ENCODE assay signal across 7 cellular contexts in the genomic region with DNA sequence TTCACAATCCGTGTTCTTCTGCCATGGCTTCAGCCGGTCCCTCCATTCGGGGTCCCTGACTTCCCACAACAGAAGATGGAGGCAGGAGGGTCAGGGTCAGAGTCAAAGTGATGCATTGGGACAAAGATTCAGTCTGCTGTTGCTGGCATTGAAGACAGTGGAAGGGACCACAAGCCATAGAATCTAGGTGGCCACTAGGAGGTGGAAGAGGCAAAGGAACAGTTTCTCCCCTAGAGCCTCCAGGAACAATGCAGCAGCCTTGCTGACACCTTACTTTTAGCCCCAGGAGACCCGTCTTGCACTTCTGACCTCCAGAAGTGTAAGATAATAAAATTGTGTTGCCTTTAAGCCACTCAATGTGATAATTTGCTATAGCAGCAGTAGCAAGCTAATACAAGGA. TPM values are rescaled to one million over a fixed set of nuclear protein-coding genes. Genes with fewer than 3 reads are reported as not detected.
A peak's percentile ranks its signal among the peaks of the same experiment; 100 is the strongest.
DNase-seq lines count a peak whose midpoint lies in the region; ATAC-seq and TF ChIP-seq lines count a peak whose summit lies in the region.

No MANE protein-coding gene starts in this region.

- peak; percentile 55 for TF ChIP-seq CTCF in GM12865 (IDR thresholded peaks at IDR 0.05; ENCODE audit: insufficient read depth, low read depth, low read length, missing control alignments)
- peak; percentile 43 for TF ChIP-seq CTCF in MM.1S (IDR thresholded peaks at IDR 0.05; ENCODE audit: low read length)

- H3K36me3 ChIP-seq in MM.1S (replicated peaks; ENCODE audit: insufficient read depth, low read length): no peaks in the 10 kb centered on the region

- no peak overlapping the region for H3K4me2 ChIP-seq in MM.1S (ENCODE audit: low read depth, low read length)

- H3K9ac ChIP-seq in MM.1S (ENCODE audit: low read length): no peak overlapping the region

- intact Hi-C loops in Right ventricle myocardium inferior (cut with DNase I): no loop called here

- DNase-seq in GM12865 (ENCODE audit: low read depth): peak; percentile 57
- DNase-seq in MM.1S: peak; percentile 67
- peak; percentile 49 for DNase-seq in SW480 (ENCODE audit: low spot score)
- DNase-seq in left kidney (ENCODE audit: low read depth, low spot score): peak; percentile 24
- DNase-seq in Right ventricle myocardium inferior (ENCODE audit: missing footprints): no peak
- no peak for DNase-seq in mesenteric fat pad (ENCODE audit: low spot score)

- H3K27ac ChIP-seq in MM.1S (ENCODE audit: low read length): no peak overlapping the region

- H3K9me2 ChIP-seq in MM.1S (replicated peaks; ENCODE audit: insufficient read depth, low read length): no peaks in the 10 kb centered on the region

- H3K4me3 ChIP-seq in GM12865 (ENCODE audit: low read depth, low read length): no peak overlapping the region
- no peak overlapping the region for H3K4me3 ChIP-seq in MM.1S (ENCODE audit: low read length)

- no peaks in the 10 kb centered on the region for H4K20me1 ChIP-seq in MM.1S (ENCODE audit: insufficient read depth, low read length)

- peaks cover 19% of the 10 kb centered on the region for H3K4me1 ChIP-seq in MM.1S (ENCODE audit: low read length)

- no peaks in the 10 kb centered on the region for H3K79me2 ChIP-seq in MM.1S (ENCODE audit: low read length)

- H3K27me3 ChIP-seq in MM.1S (replicated peaks; ENCODE audit: insufficient read depth, low read length): no peaks in the 10 kb centered on the region

- no peaks in the 10 kb centered on the region for H3K9me3 ChIP-seq in MM.1S (replicated peaks; ENCODE audit: insufficient read depth, low read length)

- H2AFZ ChIP-seq in MM.1S (ENCODE audit: low read length): no peak overlapping the region

- ATAC-seq in HG02973 (IDR thresholded peaks at IDR 0.05; ENCODE audit: unreplicated experiment): no peak
- ATAC-seq in Right ventricle myocardium inferior: no peak

- H3F3A ChIP-seq in MM.1S (ENCODE audit: insufficient read depth, low read length): peaks cover 25% of the 10 kb centered on the region

RNA-seq across cellular contexts. Expression of a gene that starts 55.9 kb away (rescaled TPM):
- total RNA-seq in Right ventricle myocardium inferior (20.8 TPM), mesenteric fat pad (23.2 TPM)

RNA-seq across cellular contexts. Expression of a gene that starts 56.6 kb away (rescaled TPM):
- total RNA-seq in Right ventricle myocardium inferior (74.0 TPM), mesenteric fat pad (179 TPM)

Comparison
In these comparisons a context has a peak if more than half of its experiments do, and no peak if none do; other contexts are left out.
1. DNase-seq: peak in GM12865 (single experiment), MM.1S (single experiment), SW480 (single experiment) and left kidney (single experiment); none in Right ventricle myocardium inferior (single experiment) and mesenteric fat pad (single experiment).